8 cellular contexts compared by ENCODE assay signal in the genomic region with DNA sequence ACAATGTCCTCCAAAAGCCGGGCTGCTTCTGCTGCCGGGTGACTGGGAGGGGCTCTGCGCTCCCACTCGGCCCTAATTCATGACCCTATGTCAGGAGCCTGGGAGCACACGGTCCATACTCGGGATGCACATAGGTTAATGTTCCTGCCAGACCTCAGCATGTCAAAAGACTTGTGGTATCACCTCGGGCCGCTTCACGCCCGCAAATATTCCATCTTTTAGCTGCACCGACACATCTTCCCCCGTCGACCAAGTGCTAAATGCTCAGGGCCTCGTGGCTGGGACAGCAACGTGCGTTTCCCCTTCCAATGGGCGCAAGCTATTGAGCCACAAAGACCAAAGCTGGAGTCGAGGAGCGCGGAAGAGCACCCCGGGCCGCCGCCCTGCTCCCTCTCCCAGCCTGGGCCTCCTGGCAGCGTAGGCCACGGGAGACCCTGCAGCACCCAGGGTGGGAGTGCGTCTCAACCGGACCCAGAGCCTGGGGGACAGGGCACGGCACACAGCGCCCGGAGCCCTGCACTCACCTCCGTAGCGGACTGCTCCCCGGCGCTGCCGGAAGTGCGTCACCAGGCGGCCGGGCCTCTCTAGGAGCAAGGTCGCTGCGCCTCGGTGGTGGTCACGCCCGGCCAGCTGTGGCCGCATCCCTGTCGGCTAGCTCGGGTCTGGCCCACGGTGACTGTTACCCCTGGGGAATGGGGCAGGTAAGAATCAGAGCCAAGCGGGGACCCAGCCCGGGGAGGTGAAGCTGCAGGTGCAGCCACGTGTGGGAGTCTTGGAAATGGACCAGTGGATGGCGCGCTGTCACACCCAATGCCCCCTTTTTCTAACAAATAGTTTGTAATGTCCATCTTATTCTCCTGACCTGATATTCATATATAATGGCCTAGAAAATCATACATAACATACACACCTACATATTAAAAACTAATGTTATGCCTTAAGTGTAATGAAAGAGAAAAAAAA. TPM values are rescaled to one million over a fixed set of nuclear protein-coding genes. Genes with fewer than 3 reads are reported as not detected.
DNase-seq lines count a peak whose midpoint lies in the region; ATAC-seq and TF ChIP-seq lines count a peak whose summit lies in the region.

A gene (minus strand): TSS at position 562 of the 963 bp plus-strand sequence. CDS start 5,451 bp downstream, outside the sequence.

- H3K27me3 ChIP-seq in kidney epithelial cell (ENCODE audit: control insufficient read depth, insufficient read depth, low read length): no peaks in the 10 kb centered on the region

- H3K4me3 ChIP-seq in AG04449 (ENCODE audit: low read depth, low read length) (peak within 1 kb of the TSS; percentile 98), kidney epithelial cell (ENCODE audit: low read depth, low read length) (peak within 1 kb of the TSS; percentile 60)

- CTCF ChIA-PET in AG04449 (lab: Yijun Ruan, JAX): interaction anchor here (0.9 to 4.5 kb wide), 7 partner anchors 11 to 49 kb away, joined by 3 to 21 read pairs (median 6); no protein-coding TSS in a partner anchor

- no peak for TF ChIP-seq CTCF in AG04449 (IDR thresholded peaks at IDR 0.05; ENCODE audit: insufficient read depth, low read length, missing control alignments)
- TF ChIP-seq CTCF in kidney epithelial cell (IDR thresholded peaks at IDR 0.05; ENCODE audit: insufficient read depth, low read length, poor library complexity, severe bottlenecking): no peak

- DNase-seq in AG04449 (ENCODE audit: low read depth, low spot score) (no peak), NCI-H2227 treated with DMSO at 0.1 percent for 48 hours (lab: John Stamatoyannopoulos, UW) (peak; percentile 62), cerebellum (ENCODE audit: low spot score) (peak; percentile 94), kidney epithelial cell (ENCODE audit: low read depth) (no peak)
- DNase-seq in activated CD4-positive, alpha-beta T cell treated with anti-CD3 and anti-CD28 coated beads for 1 hour: peak; percentile 70
- DNase-seq in stimulated activated CD4-positive, alpha-beta T cell treated with anti-CD3 and anti-CD28 coated beads, Interleukin-15, amount 100 ng/mL, for 24 hours: peak; percentile 86

- POLR2A ChIA-PET in AG04449 (lab: Yijun Ruan, JAX): interaction anchor here (1.3 kb wide), 3 partner anchors 12 to 22 kb away, joined by 6 to 10 read pairs (median 7); no protein-coding TSS in a partner anchor

- ATAC-seq in GM18520 (IDR thresholded peaks at IDR 0.05; ENCODE audit: unreplicated experiment) (peak; percentile 95), HG03060 (IDR thresholded peaks at IDR 0.05; ENCODE audit: low read depth, unreplicated experiment) (peak; percentile 69)

- H3K36me3 ChIP-seq in kidney epithelial cell (ENCODE audit: control insufficient read depth, insufficient read depth, low read length): no peaks in the 10 kb centered on the region

RNA-seq across cellular contexts. Expression of the gene that starts here (rescaled TPM):
- 16.9 TPM for total RNA-seq in cerebellum
- 8.0 and 10.1 TPM in 2 replicates for total RNA-seq in kidney epithelial cell

Comparison
In these comparisons a context has a peak if more than half of its experiments do, and no peak if none do; other contexts are left out.
1. DNase-seq: peak in NCI-H2227 treated with DMSO at 0.1 percent for 48 hours (single experiment), activated CD4-positive, alpha-beta T cell treated with anti-CD3 and anti-CD28 coated beads for 1 hour (single experiment), cerebellum (single experiment) and stimulated activated CD4-positive, alpha-beta T cell treated with anti-CD3 and anti-CD28 coated beads, Interleukin-15, amount 100 ng/mL, for 24 hours (single experiment); none in AG04449 (single experiment) and kidney epithelial cell (single experiment).